ENCODE assay signal across 27 cellular contexts in the genomic region with DNA sequence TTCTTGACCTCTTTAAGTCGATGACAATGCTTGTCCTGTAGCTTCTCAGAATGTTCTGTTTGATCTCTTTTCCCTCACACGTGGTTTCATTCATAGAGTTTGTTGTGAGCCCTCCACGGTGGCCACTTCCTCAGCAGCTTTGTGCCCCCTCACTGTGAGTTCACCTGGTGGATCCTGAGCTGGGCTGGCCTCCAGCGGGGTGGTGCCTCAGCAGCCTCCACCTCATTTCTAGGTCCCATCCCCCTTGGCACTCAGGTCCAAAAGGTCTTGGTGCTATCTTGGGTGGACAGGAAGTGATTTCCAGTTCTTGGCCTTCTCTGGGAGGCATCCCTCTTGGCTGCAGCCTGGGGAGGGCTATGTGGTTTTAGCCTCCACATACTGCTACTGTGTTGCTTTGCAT.
"Had no signal": no experiment of that assay in that cellular context is flagged by ENCODE, and none has a peak within 500 bp of the region (broad histone marks: within the 10 kb centered on the region; RNA-seq: fewer than 3 reads in every experiment).

No MANE protein-coding gene starts in this region.

- ATAC-seq: left colon; left lung; lower lobe of right lung; naive thymus-derived CD8-positive, alpha-beta T cell; psoas muscle; right lobe of liver; stimulated activated naive B cell treated with anti-CD40 and anti-IgM and Interleukin-4, amounts not matched to agents 10 μg/mL and 1 μg/mL and 100 μg/mL, for 72 hours; stimulated activated naive CD8-positive, alpha-beta T cell treated with anti-CD3 and anti-CD28 coated beads, Interleukin-15, Interleukin-2, amounts not matched to agents 100 U/mL and 50 U/mL, for 24 hours; upper lobe of right lung had no signal

- DNase-seq: hypothalamus; immature natural killer cell; kidney; left colon; left lung; lower lobe of right lung; mammary epithelial cell; mesenchymal stem cell; naive thymus-derived CD8-positive, alpha-beta T cell; nucleus accumbens; psoas muscle; right lobe of liver; stimulated activated CD4-positive, alpha-beta T cell treated with anti-CD3 and anti-CD28 coated beads, Interleukin-12 subunit alpha, Interleukin-12 subunit beta, amount 100 ng/mL, for 4 hours; stimulated activated CD4-positive, alpha-beta T cell treated with anti-CD3 and anti-CD28 coated beads, Interleukin-15, amount 100 ng/mL, for 24 hours; stimulated activated CD4-positive, alpha-beta T cell treated with anti-CD3 and anti-CD28 coated beads, Interleukin-2, amount 100 ng/mL, for 24 hours; stimulated activated CD4-positive, alpha-beta T cell treated with anti-CD3 and anti-CD28 coated beads, Interleukin-4, amount 100 ng/mL, for 1 hour; stimulated activated naive B cell treated with anti-CD40 and anti-IgM and Interleukin-4, amounts not matched to agents 10 μg/mL and 1 μg/mL and 100 μg/mL, for 72 hours; stimulated activated naive CD8-positive, alpha-beta T cell treated with anti-CD3 and anti-CD28 coated beads, Interleukin-15, Interleukin-2, amounts not matched to agents 100 U/mL and 50 U/mL, for 24 hours; stomach; testis; thyroid gland; transverse colon; upper lobe of right lung had no signal

- H3K27me3 ChIP-seq: right atrium auricular region, right lobe of liver, testis, thyroid gland, transverse colon, upper lobe of right lung had no signal

- H3K4me1 ChIP-seq: left lung, lower lobe of right lung, parathyroid adenoma, right lobe of liver, stomach, testis, thyroid gland, transverse colon, upper lobe of right lung had no signal

- H3K36me3 ChIP-seq: left lung, lower lobe of right lung, right atrium auricular region, right lobe of liver, stomach, thyroid gland, transverse colon, upper lobe of right lung had no signal

- H3K27ac Mint-ChIP-seq: immature natural killer cell; naive thymus-derived CD8-positive, alpha-beta T cell; nephron; stimulated activated naive B cell treated with anti-CD40 and anti-IgM and Interleukin-4, amounts not matched to agents 10 μg/mL and 1 μg/mL and 100 μg/mL, for 72 hours had no signal

- H3K36me3 Mint-ChIP-seq: immature natural killer cell; naive thymus-derived CD8-positive, alpha-beta T cell; stimulated activated naive B cell treated with anti-CD40 and anti-IgM and Interleukin-4, amounts not matched to agents 10 μg/mL and 1 μg/mL and 100 μg/mL, for 72 hours had no signal

- H3K9ac ChIP-seq: parathyroid adenoma had no signal

- H3K9me3 Mint-ChIP-seq: immature natural killer cell; naive thymus-derived CD8-positive, alpha-beta T cell; stimulated activated naive B cell treated with anti-CD40 and anti-IgM and Interleukin-4, amounts not matched to agents 10 μg/mL and 1 μg/mL and 100 μg/mL, for 72 hours had no signal

- H2AFZ ChIP-seq: parathyroid adenoma had no signal

- H3K4me3 Mint-ChIP-seq: immature natural killer cell; naive thymus-derived CD8-positive, alpha-beta T cell; nephron; stimulated activated naive B cell treated with anti-CD40 and anti-IgM and Interleukin-4, amounts not matched to agents 10 μg/mL and 1 μg/mL and 100 μg/mL, for 72 hours had no signal

- H3K4me1 Mint-ChIP-seq: immature natural killer cell; stimulated activated naive B cell treated with anti-CD40 and anti-IgM and Interleukin-4, amounts not matched to agents 10 μg/mL and 1 μg/mL and 100 μg/mL, for 72 hours had no signal

- H3K9me3 ChIP-seq: left lung, lower lobe of right lung, psoas muscle, right atrium auricular region, right lobe of liver, stomach, testis, thyroid gland, transverse colon, upper lobe of right lung had no signal

- H3K4me3 ChIP-seq: left lung, lower lobe of right lung, psoas muscle, right atrium auricular region, right lobe of liver, skin epidermis, stomach, testis, thyroid gland, transverse colon, upper lobe of right lung had no signal

- H3K27ac ChIP-seq: left lung, lower lobe of right lung, parathyroid adenoma, psoas muscle, right atrium auricular region, right lobe of liver, skin epidermis, stomach, testis, thyroid gland, transverse colon, upper lobe of right lung had no signal
